In the genomic region with DNA sequence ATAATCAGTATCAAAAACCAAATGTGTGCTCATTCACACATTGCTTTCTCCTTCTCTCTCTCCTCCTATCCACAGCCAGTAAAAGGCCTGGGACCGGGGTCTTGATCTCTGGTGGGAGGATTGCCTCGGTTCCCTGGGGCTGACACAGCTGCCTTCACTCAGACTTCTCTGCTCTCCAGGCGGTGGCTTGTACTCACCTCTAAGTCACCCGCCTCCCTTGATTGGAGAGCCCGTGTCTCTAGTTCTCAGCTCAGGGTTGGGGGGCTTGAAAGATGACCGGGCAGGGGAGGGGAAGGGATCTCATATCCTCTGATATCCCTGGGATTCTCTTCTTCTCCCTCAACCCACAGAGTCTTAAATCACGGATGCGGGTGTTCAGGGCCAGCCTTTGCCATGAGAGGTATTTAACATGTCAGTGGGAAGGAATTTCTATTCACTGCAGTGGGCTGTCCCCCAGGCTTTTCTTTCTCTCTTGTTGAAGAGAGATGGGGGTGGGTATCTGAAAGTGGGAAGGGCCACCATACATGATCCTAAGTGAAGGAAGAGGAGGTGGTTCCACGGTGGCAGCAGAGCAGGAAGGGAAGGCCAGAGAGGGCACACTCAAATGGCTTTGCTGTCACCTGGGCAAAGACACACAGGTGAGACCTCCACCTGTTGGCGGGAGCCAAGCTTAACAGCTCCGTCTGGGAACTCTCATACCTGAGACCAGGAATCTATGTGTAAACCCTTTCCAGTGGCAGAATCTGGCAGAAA, we compare ENCODE assay signal across 16 cellular contexts. TPM values are rescaled to one million over a fixed set of nuclear protein-coding genes. Genes with fewer than 3 reads are reported as not detected.
A peak's percentile ranks its signal among the peaks of the same experiment; 100 is the strongest.
DNase-seq lines count a peak whose midpoint lies in the region; ATAC-seq, FAIRE-seq and TF ChIP-seq lines count a peak whose summit lies in the region.
"Had no signal": no experiment of that assay in that cellular context is flagged by ENCODE, and none has a peak within 500 bp of the region (broad histone marks: within the 10 kb centered on the region; RNA-seq: fewer than 3 reads in every experiment).

No MANE protein-coding gene starts in this region.

- H3K4me3 ChIP-seq in astrocyte (ENCODE audit: insufficient read depth, low read depth, low read length): no peak overlapping the region
- H3K4me3 ChIP-seq in neural progenitor cell: no peak overlapping the region
- H3K4me3 ChIP-seq: body of pancreas, pancreas, upper lobe of right lung had no signal

- no peaks in the 10 kb centered on the region for H3F3A ChIP-seq in neural progenitor cell (ENCODE audit: low read depth)

- H2AFZ ChIP-seq in H9 (ENCODE audit: low read length) (no peak overlapping the region), astrocyte (ENCODE audit: low read depth, low read length) (no peak overlapping the region), neural progenitor cell (replicated peaks) (no peak overlapping the region)

- H3K9me3 ChIP-seq in H9 (ENCODE audit: control insufficient read depth, low read depth, low read length): no peaks in the 10 kb centered on the region
- H3K9me3 ChIP-seq in astrocyte (ENCODE audit: insufficient read depth, low read depth, low read length): no peaks in the 10 kb centered on the region
- no peaks in the 10 kb centered on the region for H3K9me3 ChIP-seq in neural progenitor cell (ENCODE audit: low read depth)
- H3K9me3 ChIP-seq: body of pancreas, pancreas, upper lobe of right lung had no signal

- TF ChIP-seq CTCF in H9 (conservative IDR thresholded peaks at IDR 0.05): peak; percentile 39; the same call in 1 of the 3 replicates
- no peak for TF ChIP-seq CTCF in astrocyte (IDR thresholded peaks at IDR 0.05; ENCODE audit: insufficient read depth, low read depth, low read length)
- no peak for TF ChIP-seq CTCF in neural progenitor cell (IDR thresholded peaks at IDR 0.05)

- no peak overlapping the region for H2AK5ac ChIP-seq in H9 (ENCODE audit: insufficient read length, low read length)

- no peak overlapping the region for H3T11ph ChIP-seq in H9 (ENCODE audit: low read length)

- H3K23ac ChIP-seq in H9 (ENCODE audit: insufficient read length, low read depth, low read length): no peak overlapping the region

- no CpG with 5 or more reads among the region's 11 CpGs for WGBS in H9 (ENCODE audit: extremely low coverage, insufficient read length, low lambda C conversion rate)

- H3K4me2 ChIP-seq in H9 (ENCODE audit: insufficient read depth, insufficient read length, low read length): no peak overlapping the region
- no peak overlapping the region for H3K4me2 ChIP-seq in astrocyte (ENCODE audit: low read length)
- H3K4me2 ChIP-seq in neural progenitor cell: no peak overlapping the region

- H3K4me1 ChIP-seq in H9 (ENCODE audit: insufficient read depth, low read length) (peaks cover 4% of the 10 kb centered on the region; the same call in 1 of the 2 replicates), astrocyte (ENCODE audit: insufficient read depth, low read length) (no peaks in the 10 kb centered on the region), neural progenitor cell (no peaks in the 10 kb centered on the region)
- H3K4me1 ChIP-seq: body of pancreas, pancreas had no signal

- ATAC-seq in HG03039 (IDR thresholded peaks at IDR 0.05; ENCODE audit: unreplicated experiment): no peak
- no peak for ATAC-seq in HG03442 (IDR thresholded peaks at IDR 0.05; ENCODE audit: unreplicated experiment)
- ATAC-seq: body of pancreas, upper lobe of right lung had no signal

- no peaks in the 10 kb centered on the region for H3K36me3 ChIP-seq in astrocyte (ENCODE audit: insufficient read depth, low read length)
- no peaks in the 10 kb centered on the region for H3K36me3 ChIP-seq in neural progenitor cell
- H3K36me3 ChIP-seq: pancreas, upper lobe of right lung had no signal

- H3K56ac ChIP-seq in H9 (ENCODE audit: insufficient read length, low read depth, low read length): no peak overlapping the region

- DNase-seq in activated CD4-positive, alpha-beta T cell treated with anti-CD3 and anti-CD28 coated beads for 48 hours: peak; percentile 27
- no peak for DNase-seq in activated CD4-positive, alpha-beta T cell treated with anti-CD3 and anti-CD28 coated beads, Interleukin-2, amount 50 U/mL, for 4 hours
- DNase-seq in H9 (no peak), astrocyte (ENCODE audit: low read depth) (peak; percentile 16), neural progenitor cell (ENCODE audit: low spot score) (no peak), AG08395 (ENCODE audit: low spot score) (no peak)
- DNase-seq: DMS 273 treated with DMSO at 0.1 percent for 48 hours; effector CD4-positive, alpha-beta T cell; NCI-H1105; NCI-H446 treated with DMSO at 0.1 percent for 48 hours; upper lobe of right lung had no signal

- H3K14ac ChIP-seq in H9 (ENCODE audit: insufficient read depth, low read length): no peak overlapping the region

- no peak overlapping the region for H4K8ac ChIP-seq in H9 (replicated peaks; ENCODE audit: insufficient read length, low read depth, low read length)

- no peaks in the 10 kb centered on the region for H3K79me2 ChIP-seq in H9 (ENCODE audit: insufficient read depth, low read length)
- H3K79me2 ChIP-seq in astrocyte (ENCODE audit: insufficient read depth, low read length): no peaks in the 10 kb centered on the region
- H3K79me2 ChIP-seq in neural progenitor cell (ENCODE audit: low read depth): no peaks in the 10 kb centered on the region

- H2BK12ac ChIP-seq in H9 (ENCODE audit: insufficient read length, low read depth, low read length): no peak overlapping the region

- no peak overlapping the region for H3K18ac ChIP-seq in H9 (ENCODE audit: insufficient read length, low read depth, low read length)

- H3K27ac Mint-ChIP-seq in H9 (peak overlapping the region in 2 of 3 experiments; percentile 44 to 83; a peak in 3 of 7 replicates), astrocyte (ENCODE audit: unreplicated experiment) (peak overlapping the region; percentile 58), neural progenitor cell (peak overlapping the region; percentile 14)

- H3K36me3 Mint-ChIP-seq in H9 (ENCODE audit: insufficient read depth in 1 of 3, low read depth in 3 of 3) (peaks cover 7 to 21% (median 8%) of the 10 kb centered on the region in 3 experiments; a peak in 6 of 7 replicates), astrocyte (ENCODE audit: low read depth, unreplicated experiment) (no peaks in the 10 kb centered on the region), neural progenitor cell (peaks cover 27% of the 10 kb centered on the region)

- H4K20me1 ChIP-seq in H9 (ENCODE audit: control insufficient read depth, insufficient read depth, insufficient read length) (no peaks in the 10 kb centered on the region), astrocyte (ENCODE audit: insufficient read depth, low read length) (no peaks in the 10 kb centered on the region), neural progenitor cell (ENCODE audit: low read depth) (no peaks in the 10 kb centered on the region)

- H3K4ac ChIP-seq in H9 (ENCODE audit: low read depth, low read length): no peak overlapping the region

- no peaks in the 10 kb centered on the region; a peak in 1 of 5 replicates for H3K9me3 Mint-ChIP-seq in H9
- no peaks in the 10 kb centered on the region for H3K9me3 Mint-ChIP-seq in astrocyte (ENCODE audit: unreplicated experiment)
- H3K9me3 Mint-ChIP-seq in neural progenitor cell: peaks cover 4% of the 10 kb centered on the region

- H3K9ac ChIP-seq in H9 (ENCODE audit: extremely low read depth, insufficient read length, low read length): no peak overlapping the region
- no peak overlapping the region for H3K9ac ChIP-seq in astrocyte (ENCODE audit: low read length)
- no peak overlapping the region for H3K9ac ChIP-seq in neural progenitor cell

- no peak overlapping the region for H4K91ac ChIP-seq in H9 (ENCODE audit: insufficient read length, low read depth, low read length)

- H2BK15ac ChIP-seq in H9 (ENCODE audit: low read depth, low read length): no peak overlapping the region

- H4K5ac ChIP-seq in H9 (ENCODE audit: insufficient read length, low read depth, low read length): no peak overlapping the region

- H3K23me2 ChIP-seq in H9 (ENCODE audit: insufficient read length, low read depth, low read length, poor library complexity, severe bottlenecking): no peaks in the 10 kb centered on the region

- no peaks in the 10 kb centered on the region for H3K27me3 ChIP-seq in H9 (ENCODE audit: insufficient read depth, low read length)
- no peaks in the 10 kb centered on the region for H3K27me3 ChIP-seq in astrocyte (ENCODE audit: insufficient read depth, low read length)
- H3K27me3 ChIP-seq in neural progenitor cell: no peaks in the 10 kb centered on the region
- H3K27me3 ChIP-seq: body of pancreas, pancreas, upper lobe of right lung had no signal

- no peak overlapping the region for H3K4me3 Mint-ChIP-seq in H9
- no peak overlapping the region for H3K4me3 Mint-ChIP-seq in astrocyte (ENCODE audit: unreplicated experiment)
- H3K4me3 Mint-ChIP-seq in neural progenitor cell: no peak overlapping the region

- no peak overlapping the region for H2BK5ac ChIP-seq in H9 (ENCODE audit: insufficient read length, low read length)

- H3K79me1 ChIP-seq in H9 (ENCODE audit: insufficient read depth, low read depth, low read length, poor library complexity, severe bottlenecking): no peaks in the 10 kb centered on the region

- FAIRE-seq in astrocyte (lab: Jason Lieb, UNC): no peak
- FAIRE-seq: pancreas had no signal

- H2BK120ac ChIP-seq in H9 (ENCODE audit: low read depth, low read length, poor library complexity, severe bottlenecking): no peak overlapping the region

- H3K27ac ChIP-seq in H9 (ENCODE audit: insufficient read length, low read depth, low read length) (no peak overlapping the region), astrocyte (ENCODE audit: low read depth, low read length) (no peak overlapping the region), neural progenitor cell (no peak overlapping the region)
- H3K27ac ChIP-seq: body of pancreas, pancreas, upper lobe of right lung had no signal

- H3K4me1 Mint-ChIP-seq in H9 (peaks cover 11 to 12% of the 10 kb centered on the region in 2 experiments), astrocyte (ENCODE audit: low read depth, unreplicated experiment) (peaks cover 5% of the 10 kb centered on the region), neural progenitor cell (peaks cover 6% of the 10 kb centered on the region)

- no peak overlapping the region for H2BK20ac ChIP-seq in H9 (ENCODE audit: low read depth, low read length, poor library complexity, severe bottlenecking)

- H3K27me3 Mint-ChIP-seq in H9 (ENCODE audit: low read depth): no peaks in the 10 kb centered on the region
- H3K27me3 Mint-ChIP-seq in astrocyte (ENCODE audit: low read depth, unreplicated experiment): peaks cover 2% of the 10 kb centered on the region
- no peaks in the 10 kb centered on the region for H3K27me3 Mint-ChIP-seq in neural progenitor cell (ENCODE audit: insufficient read depth, low read depth)

RNA-seq across cellular contexts. Expression of a gene that starts 49.1 kb away (rescaled TPM):
- total RNA-seq in H9 (2021) (7.1 and 8.2 TPM in 2 replicates), astrocyte (not detected in 2 replicates), neural progenitor cell (ENCODE audit: low replicate concordance) (5.7 and 11.2 TPM in 2 replicates)
- total RNA-seq: fibroblast of villous mesenchyme had no signal

Comparison
In these comparisons a context has a peak if more than half of its experiments do, and no peak if none do; other contexts are left out.
1. DNase-seq: peak in activated CD4-positive, alpha-beta T cell treated with anti-CD3 and anti-CD28 coated beads for 48 hours (single experiment) and astrocyte (single experiment); none in activated CD4-positive, alpha-beta T cell treated with anti-CD3 and anti-CD28 coated beads, Interleukin-2, amount 50 U/mL, for 4 hours (0 of 2), H9 (single experiment), neural progenitor cell (single experiment) and AG08395 (single experiment).
2. Peak in every context shown above with its lines, with median percentiles within 50 percentile points of each other: H3K27ac Mint-ChIP-seq.